Comparison of ENCODE assay signal across 22 cellular contexts in genomic region chr6:75480425-75480824, GRCh38. TPM values are rescaled to one million over a fixed set of nuclear protein-coding genes. Genes with fewer than 3 reads are reported as not detected.
DNase-seq lines count a peak whose midpoint lies in the region; ATAC-seq and TF ChIP-seq lines count a peak whose summit lies in the region.
"Had no signal": no experiment of that assay in that cellular context is flagged by ENCODE, and none has a peak within 500 bp of the region (broad histone marks: within the 10 kb centered on the region; RNA-seq: fewer than 3 reads in every experiment).

No MANE protein-coding gene starts in this region.

- peak; percentile 49 for ATAC-seq in left ventricle myocardium superior
- no peak for ATAC-seq in gastrocnemius medialis
- no peak for ATAC-seq in HG03439 (IDR thresholded peaks at IDR 0.05; ENCODE audit: unreplicated experiment)

- H3K9me3 ChIP-seq in gastrocnemius medialis: no peaks in the 10 kb centered on the region
- H3K9me3 ChIP-seq: SJCRH30 had no signal

- in situ Hi-C loops in gastrocnemius medialis (cut with MboI; ENCODE audit: low sequenced_read_pairs in 4 of 4): no loop called here

- peaks cover 77 to 78% of the 10 kb centered on the region in 2 donors for H3K4me1 ChIP-seq in gastrocnemius medialis

- H3K36me3 ChIP-seq in BJ (ENCODE audit: control insufficient read depth, insufficient read depth, low read length) (no peaks in the 10 kb centered on the region), gastrocnemius medialis (no peaks in the 10 kb centered on the region)
- H3K36me3 ChIP-seq: brain microvascular endothelial cell, SJCRH30 had no signal

- POLR2A ChIA-PET in BJ (lab: Charles Lee): no interaction called here

- H3K27ac ChIP-seq in coronary artery: peak overlapping the region; percentile 46 to 83
- H3K27ac ChIP-seq in gastrocnemius medialis: peak overlapping the region; percentile 93 to 98 (median 98)
- H3K27ac ChIP-seq: brain microvascular endothelial cell, HL-60, SJCRH30 had no signal

- no peak overlapping the region for H3K4me3 ChIP-seq in BJ (ENCODE audit: low read depth, low read length)
- no peak overlapping the region for H3K4me3 ChIP-seq in coronary artery
- no peak overlapping the region for H3K4me3 ChIP-seq in gastrocnemius medialis
- H3K4me3 ChIP-seq: SJCRH30 had no signal

- DNase-seq in BJ (ENCODE audit: low read depth): peak; percentile 43
- no peak for DNase-seq in coronary artery (ENCODE audit: low spot score)
- no peak for DNase-seq in left ventricle myocardium superior
- no peak for DNase-seq in gastrocnemius medialis
- DNase-seq in NCI-H82 treated with DMSO at 0.1 percent for 48 hours (lab: John Stamatoyannopoulos, UW; ENCODE audit: unreplicated experiment): no peak
- DNase-seq in stimulated activated CD4-positive, alpha-beta T cell treated with anti-CD3 and anti-CD28 coated beads, Interleukin-4, amount 100 ng/mL, for 1 hour: no peak
- no peak for DNase-seq in NCI-H187 treated with DMSO at 0.1 percent for 48 hours (lab: John Stamatoyannopoulos, UW)
- DNase-seq: ACHN; activated CD4-positive, alpha-beta T cell treated with anti-CD3 and anti-CD28 coated beads, Interleukin-2, amount 10 ng/mL, durations not matched to agents 7 days and 5 days; activated CD8-positive, alpha-beta memory T cell treated with anti-CD3 and anti-CD28 coated beads, Interleukin-2, amount 50 U/mL, for 4 hours; activated naive CD8-positive, alpha-beta T cell treated with anti-CD3 and anti-CD28 coated beads, Interleukin-2, amount 10 ng/mL, durations not matched to agents 7 days and 5 days; brain microvascular endothelial cell; foreskin melanocyte; MM.1S; NCI-H146; SJCRH30; T-helper 2 cell had no signal

- TF ChIP-seq CTCF in BJ (IDR thresholded peaks at IDR 0.05; ENCODE audit: insufficient read depth, low read depth, low read length): no peak
- TF ChIP-seq CTCF in coronary artery (IDR thresholded peaks at IDR 0.05): no peak
- no peak for TF ChIP-seq CTCF in gastrocnemius medialis (IDR thresholded peaks at IDR 0.05 in 4 of 5, conservative IDR thresholded peaks at IDR 0.05 in 1 of 5)

- H3K27me3 ChIP-seq in BJ (ENCODE audit: control insufficient read depth, insufficient read depth, low read length) (no peaks in the 10 kb centered on the region), gastrocnemius medialis (no peaks in the 10 kb centered on the region)
- H3K27me3 ChIP-seq: brain microvascular endothelial cell, SJCRH30 had no signal

- no peak for TF ChIP-seq POLR2A in gastrocnemius medialis (IDR thresholded peaks at IDR 0.05)

- intact Hi-C loops in left ventricle myocardium superior (cut with micrococcal nuclease) (loop anchor here (10.0 kb wide), 1 partner anchor 46 kb away; no protein-coding TSS in a partner anchor), gastrocnemius medialis (cut with DNase I; ENCODE audit: low total_unique reads) (no loop called here)

- CTCF ChIA-PET in BJ (lab: Yijun Ruan, JAX): no interaction called here

RNA-seq across cellular contexts. Expression of gene FILIP1, which starts 13.2 kb away (rescaled TPM):
- polyA plus RNA-seq in BJ (2011; rRNA removed): 0.44 and 0.63 TPM in 2 replicates
- polyA minus RNA-seq in BJ (2011; rRNA and poly(A)+ RNA removed): 0.26 and 0.43 TPM in 2 replicates
- total RNA-seq in left ventricle myocardium superior: 156 TPM
- total RNA-seq in gastrocnemius medialis: 100 to 1,000 TPM in 2 of 4 donors, 10 to 100 TPM in 2; 57.5 to 123 (median 93.8) TPM
- total RNA-seq: activated naive CD8-positive, alpha-beta T cell treated with anti-CD3 and anti-CD28 coated beads, Interleukin-2, amount 10 ng/mL, durations not matched to agents 7 days and 5 days; activated T-helper 2 cell treated with anti-CD3 and anti-CD28 coated beads, Interferon-gamma antibody, Interleukin-2, Interleukin-4, amounts not matched to agents 10 μg/mL and 5 μg/mL and 100 μg/mL, durations not matched to agents 14 hours and 24 hours and 36 hours had no signal
- polyA plus RNA-seq: CD14-positive monocyte, IgD-negative memory B cell had no signal
